Comparison of ENCODE assay signal across 1 cellular context in the genomic region with DNA sequence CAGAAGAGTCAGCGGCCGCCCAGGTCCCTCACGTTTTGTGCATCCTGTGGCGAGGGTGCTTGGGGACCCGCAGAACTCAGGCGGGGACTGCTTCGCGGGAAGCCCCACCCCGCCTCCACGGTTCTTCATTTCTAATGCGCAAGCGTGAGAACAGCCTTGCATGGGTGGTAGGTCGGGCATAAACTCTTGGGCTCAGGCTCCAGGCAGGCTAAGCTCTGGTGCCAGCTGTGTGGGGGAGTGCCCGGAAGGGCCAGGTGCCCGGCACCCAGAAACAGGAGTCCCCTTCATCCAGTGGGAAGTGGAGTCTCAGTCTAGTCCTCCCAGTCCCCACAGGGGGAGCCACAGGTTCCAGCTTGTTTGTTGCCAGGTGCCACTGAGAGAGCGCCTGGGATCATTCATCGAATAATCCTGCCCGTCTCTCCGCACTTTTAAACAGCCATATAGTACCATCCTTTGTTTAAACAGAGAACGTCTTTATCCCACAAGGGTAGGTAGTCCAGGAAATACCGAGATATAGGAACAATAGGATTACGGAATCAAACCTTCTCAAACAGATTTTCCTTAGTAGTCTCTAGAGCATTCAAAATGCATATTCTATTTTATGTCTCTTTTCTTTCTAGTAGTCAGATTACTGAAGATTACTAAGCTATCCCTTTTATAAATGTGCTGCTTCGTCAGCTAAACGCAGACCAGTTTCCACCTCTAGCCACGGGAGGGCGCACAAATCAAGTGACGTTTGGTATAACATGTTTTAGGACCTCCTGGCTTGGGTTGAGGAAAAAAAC.
TF ChIP-seq lines count a peak whose summit lies in the region.

No MANE protein-coding gene starts in this region.

TF ChIP-seq in IMR-90, 13 proteins besides CTCF, POLR2A, EP300 and RAD21 (continued from another document):
- TF ChIP-seq MAFK (IDR thresholded peaks at IDR 0.05; ENCODE audit: low read depth, low read length) (peak; percentile 76), SMC3 (IDR thresholded peaks at IDR 0.05; ENCODE audit: low read depth, low read length) (peak; percentile 49; the same call in 1 of the 2 replicates)
